In genomic region chr6:89369009-89369408, GRCh38 we compare ENCODE assay signal across 8 cellular contexts. TPM values are rescaled to one million over a fixed set of nuclear protein-coding genes. Genes with fewer than 3 reads are reported as not detected.
DNase-seq lines count a peak whose midpoint lies in the region; TF ChIP-seq lines count a peak whose summit lies in the region.

No MANE protein-coding gene starts in this region.

- no peak overlapping the region for H3K4me3 ChIP-seq in WERI-Rb-1 (ENCODE audit: low read depth, low read length)
- no peak overlapping the region for H3K4me3 ChIP-seq in right atrium auricular region

- peaks cover 0 to 22% of the 10 kb centered on the region in 2 donors for H3K4me1 ChIP-seq in right atrium auricular region

- H3K27ac ChIP-seq in WERI-Rb-1 (no peak overlapping the region), right atrium auricular region (peak overlapping the region in 1 of 2 donors; percentile 14)

- H3K27me3 ChIP-seq in WERI-Rb-1 (ENCODE audit: insufficient read depth, low read depth, severe bottlenecking) (no peaks in the 10 kb centered on the region), right atrium auricular region (no peaks in the 10 kb centered on the region)

- TF ChIP-seq CTCF in GM20000 (IDR thresholded peaks at IDR 0.05; ENCODE audit: extremely low read depth, missing control alignments): peak; percentile 18
- TF ChIP-seq CTCF in WERI-Rb-1 (IDR thresholded peaks at IDR 0.05; ENCODE audit: low read depth, low read length): peak; percentile 45
- peak; percentile 32 to 69 for TF ChIP-seq CTCF in right atrium auricular region (IDR thresholded peaks at IDR 0.05)

- H3K9me3 ChIP-seq in WERI-Rb-1 (ENCODE audit: severe bottlenecking): no peaks in the 10 kb centered on the region
- no peaks in the 10 kb centered on the region for H3K9me3 ChIP-seq in right atrium auricular region

- no peak for DNase-seq in GM20000 (ENCODE audit: low spot score)
- DNase-seq in WERI-Rb-1: peak; percentile 64
- DNase-seq in right atrium auricular region (ENCODE audit: low spot score): peak; percentile 65
- peak; percentile 34 for DNase-seq in stromal cell of bone marrow (ENCODE audit: low read depth)
- no peak for DNase-seq in OCI-M1 (lab: John Stamatoyannopoulos, UW)
- no peak for DNase-seq in activated CD4-positive, alpha-beta T cell treated with anti-CD3 and anti-CD28 coated beads, Interleukin-2, amount 50 U/mL, for 48 hours
- no peak for DNase-seq in activated effector memory CD4-positive, alpha-beta T cell treated with Interleukin-2 at 50 U/mL for 16 hours
- no peak for DNase-seq in activated CD4-positive, alpha-beta T cell treated with anti-CD3 and anti-CD28 coated beads, Interleukin-2, amount 50 U/mL, for 1 hour

- H3K36me3 ChIP-seq in WERI-Rb-1 (peaks cover 16% of the 10 kb centered on the region), right atrium auricular region (no peaks in the 10 kb centered on the region)

RNA-seq across cellular contexts. Expression of gene UBE2J1, which starts 16.5 kb away (rescaled TPM):
- total RNA-seq in right atrium auricular region: 10 to 100 TPM; 13.8 to 15.6 TPM

RNA-seq across cellular contexts. Expression of gene RRAGD, which starts 43.1 kb away (rescaled TPM):
- 10 to 100 TPM; 56.4 to 98.0 TPM for total RNA-seq in right atrium auricular region

RNA-seq across cellular contexts. Expression of gene GABRR2, which starts 53.9 kb away (rescaled TPM):
- under 1 TPM; 0.33 to 0.35 TPM for total RNA-seq in right atrium auricular region

Comparison
In these comparisons a context has a peak if more than half of its experiments do, and no peak if none do; other contexts are left out.
1. DNase-seq: peak in WERI-Rb-1 (single experiment), right atrium auricular region (single experiment) and stromal cell of bone marrow (single experiment); none in GM20000 (single experiment), OCI-M1 (single experiment), activated CD4-positive, alpha-beta T cell treated with anti-CD3 and anti-CD28 coated beads, Interleukin-2, amount 50 U/mL, for 48 hours (0 of 2), activated effector memory CD4-positive, alpha-beta T cell treated with Interleukin-2 at 50 U/mL for 16 hours (single experiment) and activated CD4-positive, alpha-beta T cell treated with anti-CD3 and anti-CD28 coated beads, Interleukin-2, amount 50 U/mL, for 1 hour (single experiment).
2. Peak in every context shown above with its lines, with median percentiles within 50 percentile points of each other: CTCF ChIP-seq.